ENCODE assay signal across 1 cellular context in the genomic region with DNA sequence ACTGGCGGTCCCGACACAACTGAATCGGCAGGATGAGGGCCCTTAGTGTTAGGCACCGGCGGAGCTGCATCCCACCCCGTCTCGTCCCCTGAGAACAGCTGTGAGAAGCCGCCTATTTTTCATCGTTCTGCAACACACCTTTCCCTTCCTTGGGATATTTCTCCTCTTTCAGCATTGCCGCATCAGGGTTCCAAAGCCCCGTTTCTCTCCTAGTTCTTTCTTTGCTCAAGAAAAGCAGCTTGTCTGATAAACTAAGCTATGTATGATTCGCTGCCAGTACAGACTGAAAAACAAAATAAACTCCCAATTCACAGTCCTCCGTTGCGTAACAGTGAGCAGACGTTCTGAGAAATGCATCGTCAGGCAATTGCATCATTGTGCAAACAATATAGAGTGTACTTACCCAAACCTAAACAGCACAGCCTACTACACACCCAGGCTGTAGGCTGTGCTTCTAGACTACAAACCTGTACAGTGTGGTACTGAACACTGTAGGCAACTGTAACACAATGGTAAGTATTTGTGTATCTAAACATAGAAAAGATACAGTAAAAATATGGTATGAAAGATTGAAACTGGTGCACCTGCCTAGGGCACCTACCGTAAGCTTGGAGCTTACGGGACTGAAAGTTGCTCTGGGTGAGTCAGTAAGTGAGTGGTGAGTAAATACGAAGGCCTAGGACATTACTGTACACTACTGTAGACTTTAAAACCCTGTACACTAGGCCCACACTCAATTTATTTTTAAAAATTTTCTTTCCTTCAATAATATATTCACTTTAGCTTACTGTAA.
TF ChIP-seq lines count a peak whose summit lies in the region.

No MANE protein-coding gene starts in this region.

TF ChIP-seq in HepG2, 621 proteins besides CTCF, POLR2A, EP300 and RAD21 (continued from another document and continues in another):
- TF ChIP-seq, protein P1, sequence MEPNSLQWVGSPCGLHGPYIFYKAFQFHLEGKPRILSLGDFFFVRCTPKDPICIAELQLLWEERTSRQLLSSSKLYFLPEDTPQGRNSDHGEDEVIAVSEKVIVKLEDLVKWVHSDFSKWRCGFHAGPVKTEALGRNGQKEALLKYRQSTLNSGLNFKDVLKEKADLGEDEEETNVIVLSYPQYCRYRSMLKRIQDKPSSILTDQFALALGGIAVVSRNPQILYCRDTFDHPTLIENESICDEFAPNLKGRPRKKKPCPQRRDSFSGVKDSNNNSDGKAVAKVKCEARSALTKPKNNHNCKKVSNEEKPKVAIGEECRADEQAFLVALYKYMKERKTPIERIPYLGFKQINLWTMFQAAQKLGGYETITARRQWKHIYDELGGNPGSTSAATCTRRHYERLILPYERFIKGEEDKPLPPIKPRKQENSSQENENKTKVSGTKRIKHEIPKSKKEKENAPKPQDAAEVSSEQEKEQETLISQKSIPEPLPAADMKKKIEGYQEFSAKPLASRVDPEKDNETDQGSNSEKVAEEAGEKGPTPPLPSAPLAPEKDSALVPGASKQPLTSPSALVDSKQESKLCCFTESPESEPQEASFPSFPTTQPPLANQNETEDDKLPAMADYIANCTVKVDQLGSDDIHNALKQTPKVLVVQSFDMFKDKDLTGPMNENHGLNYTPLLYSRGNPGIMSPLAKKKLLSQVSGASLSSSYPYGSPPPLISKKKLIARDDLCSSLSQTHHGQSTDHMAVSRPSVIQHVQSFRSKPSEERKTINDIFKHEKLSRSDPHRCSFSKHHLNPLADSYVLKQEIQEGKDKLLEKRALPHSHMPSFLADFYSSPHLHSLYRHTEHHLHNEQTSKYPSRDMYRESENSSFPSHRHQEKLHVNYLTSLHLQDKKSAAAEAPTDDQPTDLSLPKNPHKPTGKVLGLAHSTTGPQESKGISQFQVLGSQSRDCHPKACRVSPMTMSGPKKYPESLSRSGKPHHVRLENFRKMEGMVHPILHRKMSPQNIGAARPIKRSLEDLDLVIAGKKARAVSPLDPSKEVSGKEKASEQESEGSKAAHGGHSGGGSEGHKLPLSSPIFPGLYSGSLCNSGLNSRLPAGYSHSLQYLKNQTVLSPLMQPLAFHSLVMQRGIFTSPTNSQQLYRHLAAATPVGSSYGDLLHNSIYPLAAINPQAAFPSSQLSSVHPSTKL (CRISPR knock-in tag; IDR thresholded peaks at IDR 0.05), result peak; percentile 87
- TF ChIP-seq MAFK (conservative IDR thresholded peaks at IDR 0.05 in 1 of 2, IDR thresholded peaks at IDR 0.05 in 1 of 2; ENCODE audit: low read length in 2 of 2), result peak; percentile 90 to 97
- no peak for TF ChIP-seq RBM22 (optimal IDR thresholded peaks at IDR 0.05; ENCODE audit: low read length)
- TF ChIP-seq FOXO1 (CRISPR knock-in tag; IDR thresholded peaks at IDR 0.05), result peak; percentile 79; the same call in 1 of the 2 replicates
- no peak for TF ChIP-seq WIZ (CRISPR knock-in tag; IDR thresholded peaks at IDR 0.05)
- TF ChIP-seq ZBTB3 (CRISPR knock-in tag; IDR thresholded peaks at IDR 0.05; ENCODE audit: borderline replicate concordance, low read depth), result no peak
- no peak for TF ChIP-seq EHMT2 (IDR thresholded peaks at IDR 0.05; ENCODE audit: borderline replicate concordance, low read depth, low read length)
- no peak; the same call in 1 of the 2 replicates for TF ChIP-seq KLF15 (CRISPR knock-in tag; IDR thresholded peaks at IDR 0.05; ENCODE audit: borderline replicate concordance)
- 0 out of 2 replicates have a peak, but pooled peaks have one; percentile 21 for TF ChIP-seq ZNF746 (CRISPR knock-in tag; IDR thresholded peaks at IDR 0.05)
- TF ChIP-seq ZNF234 (CRISPR knock-in tag; conservative IDR thresholded peaks at IDR 0.05), result no peak
- peak; percentile 100 for TF ChIP-seq CEBPB (IDR thresholded peaks at IDR 0.05; ENCODE audit: borderline replicate concordance, low read depth, low read length)
- TF ChIP-seq ZNF776 (CRISPR knock-in tag; IDR thresholded peaks at IDR 0.05), result no peak
- no peak for TF ChIP-seq RELA (CRISPR knock-in tag; IDR thresholded peaks at IDR 0.05)
- TF ChIP-seq ZNF674 (CRISPR knock-in tag; IDR thresholded peaks at IDR 0.05; ENCODE audit: low read depth), result no peak
- TF ChIP-seq SIN3B (IDR thresholded peaks at IDR 0.05; ENCODE audit: low read length), result no peak
- no peak for TF ChIP-seq AKNA (CRISPR knock-in tag; IDR thresholded peaks at IDR 0.05; ENCODE audit: borderline replicate concordance)
- no peak for TF ChIP-seq KLF9 (CRISPR knock-in tag; IDR thresholded peaks at IDR 0.05; ENCODE audit: low read depth)
- no peak for TF ChIP-seq ETV6 (CRISPR knock-in tag; conservative IDR thresholded peaks at IDR 0.05)
- no peak for TF ChIP-seq FUBP1 (CRISPR knock-in tag; IDR thresholded peaks at IDR 0.05; ENCODE audit: borderline replicate concordance)
- no peak for TF ChIP-seq IKZF4 (CRISPR knock-in tag; IDR thresholded peaks at IDR 0.05; ENCODE audit: borderline replicate concordance, low read depth, not compliant biosample characterization)
- no peak for TF ChIP-seq ZMYM3 (CRISPR knock-in tag; IDR thresholded peaks at IDR 0.05)
- no peak for TF ChIP-seq ZFP1 (CRISPR knock-in tag; IDR thresholded peaks at IDR 0.05)
- no peak for TF ChIP-seq GPN1 (CRISPR knock-in tag; IDR thresholded peaks at IDR 0.05; ENCODE audit: borderline replicate concordance)
- TF ChIP-seq FOXK1 (CRISPR knock-in tag; IDR thresholded peaks at IDR 0.05; ENCODE audit: borderline replicate concordance, low read depth), result peak; percentile 85; the same call in 1 of the 2 replicates
- TF ChIP-seq KLF16 (CRISPR knock-in tag; IDR thresholded peaks at IDR 0.05), result peak in 1 of 2 experiments; percentile 65; a peak in 2 of 4 replicates
- no peak for TF ChIP-seq ZNF788 (CRISPR knock-in tag; IDR thresholded peaks at IDR 0.05; ENCODE audit: borderline replicate concordance)
- peak; percentile 94 for TF ChIP-seq MAFF (IDR thresholded peaks at IDR 0.05; ENCODE audit: low read depth, low read length)
- no peak for TF ChIP-seq SNRNP70 (IDR thresholded peaks at IDR 0.05; ENCODE audit: low read depth, low read length)
- no peak for TF ChIP-seq KDM4B (CRISPR knock-in tag; IDR thresholded peaks at IDR 0.05)
- no peak for TF ChIP-seq ZNF460 (CRISPR knock-in tag; IDR thresholded peaks at IDR 0.05; ENCODE audit: borderline replicate concordance)
- no peak for TF ChIP-seq ZFP37 (CRISPR knock-in tag; IDR thresholded peaks at IDR 0.05; ENCODE audit: borderline replicate concordance)
- TF ChIP-seq NFE2 (CRISPR knock-in tag; IDR thresholded peaks at IDR 0.05), result peak; percentile 80; the same call in 1 of the 2 replicates
- TF ChIP-seq FOSL2 (CRISPR knock-in tag; IDR thresholded peaks at IDR 0.05), result peak; percentile 90
- TF ChIP-seq SMYD3 (CRISPR knock-in tag; IDR thresholded peaks at IDR 0.05), result no peak
- TF ChIP-seq, protein P2, sequence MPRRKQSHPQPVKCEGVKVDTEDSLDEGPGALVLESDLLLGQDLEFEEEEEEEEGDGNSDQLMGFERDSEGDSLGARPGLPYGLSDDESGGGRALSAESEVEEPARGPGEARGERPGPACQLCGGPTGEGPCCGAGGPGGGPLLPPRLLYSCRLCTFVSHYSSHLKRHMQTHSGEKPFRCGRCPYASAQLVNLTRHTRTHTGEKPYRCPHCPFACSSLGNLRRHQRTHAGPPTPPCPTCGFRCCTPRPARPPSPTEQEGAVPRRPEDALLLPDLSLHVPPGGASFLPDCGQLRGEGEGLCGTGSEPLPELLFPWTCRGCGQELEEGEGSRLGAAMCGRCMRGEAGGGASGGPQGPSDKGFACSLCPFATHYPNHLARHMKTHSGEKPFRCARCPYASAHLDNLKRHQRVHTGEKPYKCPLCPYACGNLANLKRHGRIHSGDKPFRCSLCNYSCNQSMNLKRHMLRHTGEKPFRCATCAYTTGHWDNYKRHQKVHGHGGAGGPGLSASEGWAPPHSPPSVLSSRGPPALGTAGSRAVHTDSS (CRISPR knock-in tag; conservative IDR thresholded peaks at IDR 0.05), result no peak
- no peak for TF ChIP-seq DR1 (CRISPR knock-in tag; IDR thresholded peaks at IDR 0.05)
- TF ChIP-seq ZNF883 (CRISPR knock-in tag; IDR thresholded peaks at IDR 0.05; ENCODE audit: not compliant biosample characterization), result no peak
- TF ChIP-seq JUNB (CRISPR knock-in tag; IDR thresholded peaks at IDR 0.05; ENCODE audit: borderline replicate concordance), result peak; percentile 69; the same call in 1 of the 2 replicates
- TF ChIP-seq, protein P3, sequence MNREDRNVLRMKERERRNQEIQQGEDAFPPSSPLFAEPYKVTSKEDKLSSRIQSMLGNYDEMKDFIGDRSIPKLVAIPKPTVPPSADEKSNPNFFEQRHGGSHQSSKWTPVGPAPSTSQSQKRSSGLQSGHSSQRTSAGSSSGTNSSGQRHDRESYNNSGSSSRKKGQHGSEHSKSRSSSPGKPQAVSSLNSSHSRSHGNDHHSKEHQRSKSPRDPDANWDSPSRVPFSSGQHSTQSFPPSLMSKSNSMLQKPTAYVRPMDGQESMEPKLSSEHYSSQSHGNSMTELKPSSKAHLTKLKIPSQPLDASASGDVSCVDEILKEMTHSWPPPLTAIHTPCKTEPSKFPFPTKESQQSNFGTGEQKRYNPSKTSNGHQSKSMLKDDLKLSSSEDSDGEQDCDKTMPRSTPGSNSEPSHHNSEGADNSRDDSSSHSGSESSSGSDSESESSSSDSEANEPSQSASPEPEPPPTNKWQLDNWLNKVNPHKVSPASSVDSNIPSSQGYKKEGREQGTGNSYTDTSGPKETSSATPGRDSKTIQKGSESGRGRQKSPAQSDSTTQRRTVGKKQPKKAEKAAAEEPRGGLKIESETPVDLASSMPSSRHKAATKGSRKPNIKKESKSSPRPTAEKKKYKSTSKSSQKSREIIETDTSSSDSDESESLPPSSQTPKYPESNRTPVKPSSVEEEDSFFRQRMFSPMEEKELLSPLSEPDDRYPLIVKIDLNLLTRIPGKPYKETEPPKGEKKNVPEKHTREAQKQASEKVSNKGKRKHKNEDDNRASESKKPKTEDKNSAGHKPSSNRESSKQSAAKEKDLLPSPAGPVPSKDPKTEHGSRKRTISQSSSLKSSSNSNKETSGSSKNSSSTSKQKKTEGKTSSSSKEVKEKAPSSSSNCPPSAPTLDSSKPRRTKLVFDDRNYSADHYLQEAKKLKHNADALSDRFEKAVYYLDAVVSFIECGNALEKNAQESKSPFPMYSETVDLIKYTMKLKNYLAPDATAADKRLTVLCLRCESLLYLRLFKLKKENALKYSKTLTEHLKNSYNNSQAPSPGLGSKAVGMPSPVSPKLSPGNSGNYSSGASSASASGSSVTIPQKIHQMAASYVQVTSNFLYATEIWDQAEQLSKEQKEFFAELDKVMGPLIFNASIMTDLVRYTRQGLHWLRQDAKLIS (CRISPR knock-in tag; IDR thresholded peaks at IDR 0.05), result no peak
- TF ChIP-seq FOXP4 (CRISPR knock-in tag; IDR thresholded peaks at IDR 0.05), result peak; percentile 85
